Comparison of ENCODE assay signal across 10 cellular contexts in the genomic region with DNA sequence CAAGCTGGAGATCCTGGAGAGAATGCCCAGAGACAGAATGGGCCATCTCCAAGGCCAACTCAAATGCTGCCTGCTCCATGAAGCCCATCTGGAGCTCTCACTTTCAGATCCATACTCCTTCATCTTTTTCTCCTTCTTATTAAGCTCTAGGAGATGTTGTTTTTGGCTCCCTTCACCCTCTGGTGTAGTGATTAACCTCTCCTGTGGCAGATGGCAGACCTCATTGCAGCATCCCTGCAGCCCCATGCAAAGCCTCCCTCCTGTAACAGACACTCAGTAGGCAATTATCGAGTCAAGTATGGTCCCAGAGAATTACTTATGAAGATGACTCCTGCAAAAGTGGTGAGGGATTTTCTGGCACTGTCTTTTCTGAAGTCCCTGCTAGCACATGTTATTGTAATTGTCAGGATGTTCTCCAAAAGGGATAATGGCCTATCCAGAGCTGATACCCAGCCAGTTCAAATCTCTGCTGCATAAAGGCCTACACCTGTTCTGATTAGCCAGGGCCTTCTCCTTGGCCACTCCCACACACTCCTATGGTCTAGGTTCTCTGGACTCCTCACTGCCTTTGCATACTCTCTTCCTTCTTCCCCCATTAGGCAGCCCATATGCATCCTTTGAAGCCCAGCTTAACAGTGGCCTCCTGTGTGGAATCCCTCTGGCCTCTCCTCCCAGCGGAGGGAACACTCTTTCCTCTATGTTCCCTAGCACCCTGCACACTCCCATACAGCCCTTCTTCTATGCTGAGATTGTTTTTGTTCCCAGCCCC. TPM values are rescaled to one million over a fixed set of nuclear protein-coding genes. Genes with fewer than 3 reads are reported as not detected.
DNase-seq lines count a peak whose midpoint lies in the region; ATAC-seq and TF ChIP-seq lines count a peak whose summit lies in the region.
"Had no signal": no experiment of that assay in that cellular context is flagged by ENCODE, and none has a peak within 500 bp of the region (broad histone marks: within the 10 kb centered on the region; RNA-seq: fewer than 3 reads in every experiment).

No MANE protein-coding gene starts in this region.

- H3K4me1 ChIP-seq in neural progenitor cell, result no peaks in the 10 kb centered on the region

- H4K20me1 ChIP-seq in neural progenitor cell (ENCODE audit: low read depth), result no peaks in the 10 kb centered on the region

- H3K4me3 Mint-ChIP-seq in activated T-helper 17 cell treated with anti-CD3 and anti-CD28 coated beads, Interleukin-2, amount 50 U/mL, for 72 hours, result peak overlapping the region; percentile 69
- H3K4me3 Mint-ChIP-seq in neural progenitor cell, result no peak overlapping the region

- no peaks in the 10 kb centered on the region for H3K27me3 ChIP-seq in neural progenitor cell

- H3K36me3 Mint-ChIP-seq in activated T-helper 17 cell treated with anti-CD3 and anti-CD28 coated beads, Interleukin-2, amount 50 U/mL, for 72 hours (ENCODE audit: low read depth), result peaks cover 5% of the 10 kb centered on the region
- H3K36me3 Mint-ChIP-seq in neural progenitor cell, result no peaks in the 10 kb centered on the region

- no peak for TF ChIP-seq CTCF in neural progenitor cell (IDR thresholded peaks at IDR 0.05)

- H3K27ac Mint-ChIP-seq in activated T-helper 17 cell treated with anti-CD3 and anti-CD28 coated beads, Interleukin-2, amount 50 U/mL, for 72 hours, result peak overlapping the region; percentile 99
- H3K27ac Mint-ChIP-seq in neural progenitor cell, result peak overlapping the region; percentile 23

- peak overlapping the region; percentile 72 for H2AFZ ChIP-seq in neural progenitor cell (replicated peaks)

- ATAC-seq in activated T-helper 17 cell treated with anti-CD3 and anti-CD28 coated beads, Interleukin-2, amount 50 U/mL, for 72 hours (replicated peaks), result no peak
- no peak for ATAC-seq in GM19455 (IDR thresholded peaks at IDR 0.05; ENCODE audit: unreplicated experiment)

- DNase-seq in NCI-H2227 (lab: John Stamatoyannopoulos, UW; ENCODE audit: unreplicated experiment) (peak; percentile 46), NCI-H2227 treated with DMSO at 0.1 percent for 48 hours (lab: John Stamatoyannopoulos, UW) (no peak), NCI-H1694 (lab: John Stamatoyannopoulos, UW) (peak; percentile 45), neural progenitor cell (ENCODE audit: low spot score) (no peak), globus pallidus (ENCODE audit: low spot score) (no peak), HCEC 1CT (no peak)
- DNase-seq: DND-41; NK-92 treated with Interleukin-12 subunit alpha and Interleukin-12 subunit beta, amount 100 ng/mL, for 24 hours had no signal

- H3K36me3 ChIP-seq in neural progenitor cell, result no peaks in the 10 kb centered on the region

- H3K4me2 ChIP-seq in neural progenitor cell, result no peak overlapping the region

- H3K79me2 ChIP-seq in neural progenitor cell (ENCODE audit: low read depth), result no peaks in the 10 kb centered on the region

- H3K27ac ChIP-seq in neural progenitor cell, result no peak overlapping the region

- no peak overlapping the region for H3K9ac ChIP-seq in neural progenitor cell

- H3K9me3 ChIP-seq in neural progenitor cell (ENCODE audit: low read depth), result no peaks in the 10 kb centered on the region

- peaks cover 39% of the 10 kb centered on the region for H3K4me1 Mint-ChIP-seq in activated T-helper 17 cell treated with anti-CD3 and anti-CD28 coated beads, Interleukin-2, amount 50 U/mL, for 72 hours
- peaks cover 14% of the 10 kb centered on the region for H3K4me1 Mint-ChIP-seq in neural progenitor cell

- H3K9me3 Mint-ChIP-seq in activated T-helper 17 cell treated with anti-CD3 and anti-CD28 coated beads, Interleukin-2, amount 50 U/mL, for 72 hours, result no peaks in the 10 kb centered on the region
- H3K9me3 Mint-ChIP-seq in neural progenitor cell, result no peaks in the 10 kb centered on the region

- H3K27me3 Mint-ChIP-seq in activated T-helper 17 cell treated with anti-CD3 and anti-CD28 coated beads, Interleukin-2, amount 50 U/mL, for 72 hours, result no peaks in the 10 kb centered on the region
- H3K27me3 Mint-ChIP-seq in neural progenitor cell (ENCODE audit: insufficient read depth, low read depth), result peaks cover 2% of the 10 kb centered on the region

- no peak overlapping the region for H3K4me3 ChIP-seq in neural progenitor cell

- H3F3A ChIP-seq in neural progenitor cell (ENCODE audit: low read depth), result no peaks in the 10 kb centered on the region

RNA-seq across cellular contexts. Expression of gene MDM1, which starts 43.7 kb away (rescaled TPM):
- 10 to 100 TPM; 14.2 to 31.5 TPM for total RNA-seq in activated T-helper 17 cell treated with anti-CD3 and anti-CD28 coated beads, Interleukin-2, amount 50 U/mL, for 72 hours
- 33.7 and 47.2 TPM in 2 replicates for total RNA-seq in neural progenitor cell (ENCODE audit: low replicate concordance)

Comparison
In these comparisons a context has a peak if more than half of its experiments do, and no peak if none do; other contexts are left out.
1. DNase-seq: peak in NCI-H2227 (single experiment) and NCI-H1694 (single experiment); none in NCI-H2227 treated with DMSO at 0.1 percent for 48 hours (single experiment), neural progenitor cell (single experiment), globus pallidus (single experiment) and HCEC 1CT (single experiment).